ENCODE assay signal across 1 cellular context in the genomic region with DNA sequence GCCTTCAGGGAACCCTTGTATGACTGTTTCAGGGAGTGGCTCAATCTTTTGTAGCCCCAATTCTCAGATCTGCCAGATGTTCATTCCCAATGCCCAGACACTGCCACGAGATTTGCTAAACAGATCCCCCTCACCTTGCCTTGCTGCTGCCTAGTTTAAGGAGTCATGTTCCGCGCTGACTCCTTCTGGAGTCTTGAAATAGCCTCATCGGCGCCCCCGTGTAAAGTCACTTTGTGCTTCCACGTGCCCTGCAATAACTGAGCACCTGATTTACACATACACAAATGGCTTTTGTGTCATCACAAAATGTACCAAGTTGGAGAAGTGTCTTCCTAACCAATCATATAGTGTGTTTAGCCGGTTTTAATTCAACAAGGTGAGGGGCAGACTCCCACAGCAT.
TF ChIP-seq lines count a peak whose summit lies in the region.

No MANE protein-coding gene starts in this region.

TF ChIP-seq in IMR-90, 13 proteins besides CTCF, POLR2A, EP300 and RAD21 (continued from another document):
- TF ChIP-seq CEBPB (IDR thresholded peaks at IDR 0.05; ENCODE audit: low read depth, low read length) = no peak
- no peak for TF ChIP-seq RCOR1 (IDR thresholded peaks at IDR 0.05; ENCODE audit: insufficient replicate concordance, low read length)
- no peak for TF ChIP-seq FOS (IDR thresholded peaks at IDR 0.05; ENCODE audit: low read depth, low read length)
- TF ChIP-seq NFE2L2 (IDR thresholded peaks at IDR 0.05; ENCODE audit: low read depth, low read length) = no peak
- TF ChIP-seq, protein P1, sequence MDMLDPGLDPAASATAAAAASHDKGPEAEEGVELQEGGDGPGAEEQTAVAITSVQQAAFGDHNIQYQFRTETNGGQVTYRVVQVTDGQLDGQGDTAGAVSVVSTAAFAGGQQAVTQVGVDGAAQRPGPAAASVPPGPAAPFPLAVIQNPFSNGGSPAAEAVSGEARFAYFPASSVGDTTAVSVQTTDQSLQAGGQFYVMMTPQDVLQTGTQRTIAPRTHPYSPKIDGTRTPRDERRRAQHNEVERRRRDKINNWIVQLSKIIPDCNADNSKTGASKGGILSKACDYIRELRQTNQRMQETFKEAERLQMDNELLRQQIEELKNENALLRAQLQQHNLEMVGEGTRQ (IDR thresholded peaks at IDR 0.05; ENCODE audit: low read depth, low read length) = no peak
- no peak for TF ChIP-seq MXI1 (IDR thresholded peaks at IDR 0.05; ENCODE audit: borderline replicate concordance, low read depth, low read length)
- TF ChIP-seq BHLHE40 (IDR thresholded peaks at IDR 0.05; ENCODE audit: low read depth, low read length) = no peak
- TF ChIP-seq MAFK (IDR thresholded peaks at IDR 0.05; ENCODE audit: low read depth, low read length) = no peak
- no peak for TF ChIP-seq MAZ (IDR thresholded peaks at IDR 0.05; ENCODE audit: borderline replicate concordance, low read depth, low read length)
- TF ChIP-seq CHD1 (IDR thresholded peaks at IDR 0.05; ENCODE audit: low read depth, low read length) = no peak
